In genomic region chr5:84162695-84163094, GRCh38 we compare ENCODE assay signal across 8 cellular contexts.
"Had no signal": no experiment of that assay in that cellular context is flagged by ENCODE, and none has a peak within 500 bp of the region (broad histone marks: within the 10 kb centered on the region; RNA-seq: fewer than 3 reads in every experiment).

No MANE protein-coding gene starts in this region.

- H3K27ac Mint-ChIP-seq: IgD-negative memory B cell had no signal

- FAIRE-seq: HTR-8/SVneo, K562 had no signal

- H3K27me3 Mint-ChIP-seq: IgD-negative memory B cell had no signal

- DNase-seq: IMR-90, KBM-7, KG1 had no signal

- H3K4me3 Mint-ChIP-seq: IgD-negative memory B cell had no signal

- H3K27ac ChIP-seq: HL-60, KMS-11 had no signal

- H3K4me1 Mint-ChIP-seq: IgD-negative memory B cell had no signal

- H3K36me3 Mint-ChIP-seq: IgD-negative memory B cell had no signal

- H3K4me3 ChIP-seq: K562 had no signal

- H3K4me2 ChIP-seq: KMS-11 had no signal

- H3K9ac ChIP-seq: KMS-11 had no signal

- ATAC-seq: K562 had no signal
